In the genomic region with DNA sequence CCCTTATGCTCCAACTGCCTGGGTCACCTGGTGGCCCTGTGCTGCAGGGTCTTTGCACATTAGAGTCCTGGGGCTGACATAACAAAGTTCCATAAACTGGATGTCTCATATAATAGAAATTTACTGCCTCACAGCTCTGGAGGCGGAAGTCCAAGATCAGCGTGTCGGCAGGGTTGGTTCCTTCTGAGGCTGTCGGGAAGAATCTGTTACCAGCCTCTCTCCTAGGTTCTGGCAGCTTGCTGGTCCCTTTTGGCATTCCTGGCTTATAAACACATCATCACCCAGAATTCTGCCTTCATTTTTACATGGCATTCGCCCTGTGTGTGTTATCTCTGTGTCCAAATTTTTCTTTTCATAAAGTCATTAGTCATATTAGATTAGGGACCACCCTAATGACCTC, we compare ENCODE assay signal across 29 cellular contexts.
"Had no signal": no experiment of that assay in that cellular context is flagged by ENCODE, and none has a peak within 500 bp of the region (broad histone marks: within the 10 kb centered on the region; RNA-seq: fewer than 3 reads in every experiment).

No MANE protein-coding gene starts in this region.

- H3K4me1 ChIP-seq: SJCRH30 had no signal

- H3K27ac ChIP-seq: adrenal gland, KMS-11, SJCRH30, SK-N-MC, WERI-Rb-1 had no signal

- ATAC-seq: activated naive CD4-positive, alpha-beta T cell treated with anti-CD3 and anti-CD28 coated beads, Interleukin-2, amount 50 U/mL, for 72 hours; activated T-cell treated with anti-CD3 and anti-CD28 coated beads, Interleukin-2, amount 50 U/mL, for 72 hours; Panc1 had no signal

- H3K36me3 ChIP-seq: adrenal gland, SJCRH30, WERI-Rb-1 had no signal

- H3K27ac Mint-ChIP-seq: activated naive CD4-positive, alpha-beta T cell treated with anti-CD3 and anti-CD28 coated beads for 36 hours; activated naive CD4-positive, alpha-beta T cell treated with anti-CD3 and anti-CD28 coated beads, Interleukin-2, amount 50 U/mL, for 72 hours; activated T-cell treated with anti-CD3 and anti-CD28 coated beads, Interleukin-2, amount 50 U/mL, for 72 hours; activated T-helper 2 cell treated with anti-CD3 and anti-CD28 coated beads, Interferon-gamma antibody, Interleukin-2, Interleukin-4, amounts not matched to agents 10 μg/mL and 5 μg/mL and 100 μg/mL, durations not matched to agents 14 hours and 24 hours and 36 hours; brain had no signal

- H3K4me3 Mint-ChIP-seq: activated naive CD4-positive, alpha-beta T cell treated with anti-CD3 and anti-CD28 coated beads for 36 hours; activated T-cell treated with anti-CD3 and anti-CD28 coated beads, Interleukin-2, amount 50 U/mL, for 72 hours; brain had no signal

- H3K9ac ChIP-seq: KMS-11 had no signal

- DNase-seq: activated CD4-positive, alpha-beta T cell treated with anti-CD3 and anti-CD28 coated beads for 1 hour; activated CD4-positive, alpha-beta T cell treated with anti-CD3 and anti-CD28 coated beads for 48 hours; activated CD4-positive, CD25-positive, alpha-beta regulatory T cell; activated gamma-delta T cell; activated naive CD4-positive, alpha-beta T cell treated with anti-CD3 and anti-CD28 coated beads for 36 hours; activated T-cell treated with anti-CD3 and anti-CD28 coated beads, Interleukin-2, amount 50 U/mL, for 1 hour; activated T-cell treated with anti-CD3 and anti-CD28 coated beads, Interleukin-2, amount 50 U/mL, for 72 hours; anterior cingulate cortex; NCI-H1092 treated with DMSO at 0.1 percent for 48 hours; NCI-H1417; NCI-H146; NCI-H187; NCI-H2029 treated with DMSO at 0.1 percent for 48 hours; NCI-H2107; NCI-H2171; NCI-H510A treated with DMSO at 0.1 percent for 48 hours; NCI-H526 treated with DMSO at 0.1 percent for 48 hours; NCI-H774; SHP77; SJCRH30; T1000; WERI-Rb-1 had no signal

- H3K9me3 ChIP-seq: SJCRH30 had no signal

- H3K4me3 ChIP-seq: adrenal gland, SJCRH30, SK-N-MC had no signal

- H3K27me3 ChIP-seq: adrenal gland, SJCRH30 had no signal

- H3K4me2 ChIP-seq: KMS-11 had no signal
